In the genomic region with DNA sequence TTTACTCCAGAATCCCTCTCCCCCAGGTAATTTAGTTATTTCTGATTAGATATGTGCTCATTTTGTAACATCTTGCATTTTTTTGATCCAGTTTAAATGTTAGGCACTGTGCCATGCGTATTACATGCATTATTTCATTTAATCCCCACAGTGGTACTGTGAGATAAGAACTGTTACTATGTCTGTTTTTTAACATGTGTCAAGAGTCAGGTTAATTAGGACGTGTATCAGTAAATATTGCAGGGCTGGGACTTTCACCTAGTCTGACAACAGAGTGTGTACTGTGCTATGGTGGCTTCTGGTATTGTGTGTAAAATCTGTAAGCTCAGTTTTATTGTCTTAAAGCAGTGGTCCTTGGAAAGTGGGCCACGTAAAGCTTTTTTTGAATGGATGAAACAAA, we compare ENCODE assay signal across 15 cellular contexts. TPM values are rescaled to one million over a fixed set of nuclear protein-coding genes. Genes with fewer than 3 reads are reported as not detected.
DNase-seq lines count a peak whose midpoint lies in the region; ATAC-seq, FAIRE-seq and TF ChIP-seq lines count a peak whose summit lies in the region.
"Had no signal": no experiment of that assay in that cellular context is flagged by ENCODE, and none has a peak within 500 bp of the region (broad histone marks: within the 10 kb centered on the region; RNA-seq: fewer than 3 reads in every experiment).

No MANE protein-coding gene starts in this region.

- 0 out of 4 replicates have a peak, but pooled peaks cover 0 to 3% of the 10 kb centered on the region in 2 experiments for H3K36me3 ChIP-seq in GM12878 (ENCODE audit: control insufficient read depth in 2 of 2, insufficient read depth in 2 of 2, low read length in 1 of 2)
- no peaks in the 10 kb centered on the region for H3K36me3 ChIP-seq in liver (ENCODE audit: control insufficient read depth in 4 of 4, insufficient read depth in 3 of 4, low read depth in 1 of 4, low read length in 3 of 4)
- no peaks in the 10 kb centered on the region for H3K36me3 ChIP-seq in small intestine (ENCODE audit: control insufficient read depth in 2 of 2, insufficient read depth in 2 of 2, low read length in 2 of 2)

- H3K79me2 ChIP-seq in GM12878 (ENCODE audit: control insufficient read depth, insufficient read depth, low read length), result peaks cover 49% of the 10 kb centered on the region

- ATAC-seq in GM12878 (peak; percentile 55), GM18858 (IDR thresholded peaks at IDR 0.05; ENCODE audit: unreplicated experiment) (no peak), HG02623 (IDR thresholded peaks at IDR 0.05; ENCODE audit: unreplicated experiment) (no peak)

- H3K9me3 Mint-ChIP-seq in HFFc6, result no peaks in the 10 kb centered on the region
- H3K9me3 Mint-ChIP-seq: IgD-negative memory B cell had no signal

- in situ Hi-C loops in GM12878 (cut with MboI), result no loop called here

- H3K4me1 Mint-ChIP-seq in HFFc6 (ENCODE audit: low read depth), result peaks cover 61% of the 10 kb centered on the region

- no peak overlapping the region for H2AFZ ChIP-seq in GM12878 (ENCODE audit: control insufficient read depth, low read depth, low read length)

- H3K4me3 ChIP-seq in GM12878 (no peak overlapping the region), liver (ENCODE audit: low read depth in 1 of 3, low read length in 3 of 3) (no peak overlapping the region), small intestine (ENCODE audit: low read depth in 1 of 2, low read length in 2 of 2) (no peak overlapping the region)
- H3K4me3 ChIP-seq: BLaER1 treated with 17β-estradiol and CSF1 and Interleukin-3, amounts not matched to agents 10 nM and 100 nM had no signal

- H3K9me3 ChIP-seq in GM12878 (replicated peaks; ENCODE audit: control insufficient read depth, insufficient read depth, low read length) (no peaks in the 10 kb centered on the region), liver (ENCODE audit: control insufficient read depth in 4 of 4, low read length in 3 of 4) (no peaks in the 10 kb centered on the region), small intestine (ENCODE audit: control insufficient read depth, low read depth) (no peaks in the 10 kb centered on the region)

- H3K9ac ChIP-seq in GM12878 (ENCODE audit: control insufficient read depth, insufficient read depth, low read length), result no peak overlapping the region
- H3K9ac ChIP-seq in liver (ENCODE audit: low read depth in 1 of 2, low read length in 2 of 2), result no peak overlapping the region
- H3K9ac ChIP-seq: BLaER1 treated with 17β-estradiol and CSF1 and Interleukin-3, amounts not matched to agents 10 nM and 100 nM had no signal

- TF ChIP-seq RAD21 in GM12878 (IDR thresholded peaks at IDR 0.05; ENCODE audit: insufficient read depth, low read depth, low read length) (no peak), liver (IDR thresholded peaks at IDR 0.05) (no peak)

- 93% methylated on average over 3 of the region's 3 CpGs for whole genome bisulfite sequencing in GM12878 (ENCODE audit: insufficient coverage, insufficient replicate concordance, low lambda C conversion rate, missing lambda C conversion rate)
- WGBS in liver, result 65% methylated on average over 3 of the region's 3 CpGs
- WGBS in small intestine, 3 donors, result 54 to 76% (median 67%) methylated on average over 3 of the region's 3 CpGs

- peaks cover 29% of the 10 kb centered on the region for H3K36me3 Mint-ChIP-seq in HFFc6 (ENCODE audit: low read depth)
- H3K36me3 Mint-ChIP-seq: IgD-negative memory B cell had no signal

- CTCF ChIA-PET in GM12878 (lab: Yijun Ruan, JAX), result interaction anchor here (1.4 to 1.8 kb wide), 2 partner anchors 9 to 25 kb away, joined by 3 to 4 read pairs; no protein-coding TSS in a partner anchor

- no TSS peak for BruUV-seq in GM12878 (replicated peaks; lab: Mats Ljungman, UMichigan)

- intact Hi-C loops in GM12878 (cut with micrococcal nuclease; ENCODE audit: unreplicated experiment), result no loop called here

- RAD21 ChIA-PET in GM12878 (lab: Charles Lee; ENCODE audit: unreplicated experiment), result interaction anchor here (1.1 kb wide), 1 partner anchor 39 kb away, joined by 4 read pairs; no protein-coding TSS in a partner anchor

- H3K27ac ChIP-seq in GM12878 (ENCODE audit: control insufficient read depth, insufficient read depth) (no peak overlapping the region), liver (ENCODE audit: low read depth in 1 of 2, low read length in 2 of 2) (peak overlapping the region; percentile 28 to 40), small intestine (ENCODE audit: low read depth in 1 of 2, low read length in 1 of 2) (no peak overlapping the region)
- H3K27ac ChIP-seq: BLaER1 treated with 17β-estradiol and CSF1 and Interleukin-3, amounts not matched to agents 10 nM and 100 nM had no signal

- FAIRE-seq in GM12878 (lab: Jason Lieb, UNC) (no peak), small intestine (lab: Jason Lieb, UNC) (no peak)
- FAIRE-seq: H54 had no signal

- no peaks in the 10 kb centered on the region for H4K20me1 ChIP-seq in GM12878 (ENCODE audit: control insufficient read depth, insufficient read depth)

- H3K27me3 Mint-ChIP-seq in HFFc6 (ENCODE audit: insufficient read depth), result no peaks in the 10 kb centered on the region
- H3K27me3 Mint-ChIP-seq: IgD-negative memory B cell had no signal

- H3K4me1 ChIP-seq in GM12878 (ENCODE audit: control insufficient read depth, insufficient read depth, low read length) (peaks cover 13% of the 10 kb centered on the region), liver (ENCODE audit: control insufficient read depth in 4 of 4, insufficient read depth in 4 of 4, low read length in 3 of 4) (peaks cover 7 to 17% (median 9%) of the 10 kb centered on the region in 4 donors), small intestine (ENCODE audit: control insufficient read depth in 2 of 2, insufficient read depth in 1 of 2, low read depth in 1 of 2, low read length in 1 of 2) (no peaks in the 10 kb centered on the region)

- POLR2A ChIA-PET in GM12878 (lab: Charles Lee), result interaction anchor here (1.2 to 2.9 kb wide), 2 partner anchors 9 to 10 kb away, joined by 7 to 10 read pairs; partner anchors contain the start of genes PSME3IP1 and RSPRY1

- TF ChIP-seq POLR2A in GM12878 (IDR thresholded peaks at IDR 0.05; ENCODE audit: low read depth, low read length), result no peak

- no peak for TF ChIP-seq CTCF in HFFc6 (IDR thresholded peaks at IDR 0.05)
- no peak for TF ChIP-seq CTCF in GM12878 (IDR thresholded peaks at IDR 0.05 in 2 of 3, conservative IDR thresholded peaks at IDR 0.05 in 1 of 3; ENCODE audit: control insufficient read depth in 2 of 3, extremely low read depth in 1 of 3, insufficient read depth in 1 of 3, low read depth in 3 of 3, low read length in 3 of 3)
- TF ChIP-seq CTCF in liver (IDR thresholded peaks at IDR 0.05; ENCODE audit: low read depth, low read length, missing input control), result no peak

- H3K27ac Mint-ChIP-seq in HFFc6, result peak overlapping the region; percentile 60
- H3K27ac Mint-ChIP-seq: IgD-negative memory B cell had no signal

- H3K4me3 Mint-ChIP-seq in HFFc6, result no peak overlapping the region
- H3K4me3 Mint-ChIP-seq: IgD-negative memory B cell had no signal

- H3K27me3 ChIP-seq in GM12878 (replicated peaks in 1 of 2; ENCODE audit: control insufficient read depth in 2 of 2, insufficient read depth in 2 of 2, low read length in 1 of 2) (no peaks in the 10 kb centered on the region), liver (ENCODE audit: control insufficient read depth in 4 of 4, insufficient read depth in 4 of 4, low read length in 3 of 4) (no peaks in the 10 kb centered on the region), small intestine (ENCODE audit: control insufficient read depth in 2 of 2, insufficient read depth in 2 of 2, low read length in 2 of 2) (no peaks in the 10 kb centered on the region)
- H3K27me3 ChIP-seq: BLaER1 treated with 17β-estradiol and CSF1 and Interleukin-3, amounts not matched to agents 10 nM and 100 nM had no signal

- DNase-seq in HFFc6 (no peak), GM12878 (ENCODE audit: low read depth, low spot score) (no peak), small intestine (peak; percentile 12)
- DNase-seq in activated CD4-positive, alpha-beta T cell treated with anti-CD3 and anti-CD28 coated beads, Interleukin-2, amount 50 U/mL, for 48 hours, result no peak
- DNase-seq: DMS153, EL, NCI-H1417, NCI-H2029, NCI-H524 treated with DMSO at 0.1 percent for 48 hours had no signal

- SMC1A ChIA-PET in GM12878 (lab: Charles Lee; ENCODE audit: uncharacterized antibody, unreplicated experiment), result interaction anchor here (0.6 to 1.6 kb wide), 7 partner anchors 9 to 106 kb away, joined by 3 to 5 read pairs (median 3); partner anchors contain the start of genes PSME3IP1 and RSPRY1

- no peak for TF ChIP-seq EP300 in GM12878 (IDR thresholded peaks at IDR 0.05; ENCODE audit: borderline replicate concordance in 1 of 2, control insufficient read depth in 1 of 2, low read depth in 2 of 2, low read length in 2 of 2)

- no peak overlapping the region for H3K4me2 ChIP-seq in GM12878 (ENCODE audit: control insufficient read depth, insufficient read depth)
- H3K4me2 ChIP-seq: BLaER1 treated with 17β-estradiol and CSF1 and Interleukin-3, amounts not matched to agents 10 nM and 100 nM had no signal

RNA-seq across cellular contexts. Expression of gene RSPRY1, which starts 10.6 kb away (rescaled TPM):
- total RNA-seq in HFFc6 (2021; fragmentation: NEBNext Ultra II Directional; extraction: Animal tissue kit (Norgen Biotek cat#: 25700)), result 10 to 100 TPM; 38.8 to 51.9 (median 47.7) TPM
- total RNA-seq in GM12878 (2013; cell fraction: nucleolus; rRNA removed), result 126 and 145 TPM in 2 replicates
- 35.0 and 37.5 TPM in 2 replicates for total RNA-seq in GM12878 (2014; rRNA removed)
- total RNA-seq in GM12878 (2014; rRNA removed; fragmentation: Illumina TruSeq; extraction: Trizol), result 41.2 and 44.8 TPM in 2 replicates
- 38.0 and 40.5 TPM in 2 replicates for total RNA-seq in GM12878 (2021)
- 26.3 TPM for polyA plus RNA-seq in GM12878 (2011; ENCODE audit: low read depth)
- 47.7 and 50.8 TPM in 2 replicates for polyA plus RNA-seq in GM12878 (2011; rRNA removed)
- polyA plus RNA-seq in GM12878 (2011; cell fraction: cytosol; rRNA removed), result 28.1 and 32.9 TPM in 2 replicates
- polyA plus RNA-seq in GM12878 (2011; cell fraction: nucleus; rRNA removed), result 33.1 and 59.7 TPM in 2 replicates
- 19.0 and 28.2 TPM in 2 replicates for polyA plus RNA-seq in GM12878 (2012)
- 41.8 and 47.7 TPM in 2 replicates for polyA plus RNA-seq in GM12878 (2014; fragmentation: Illumina TruSeq; extraction: Trizol)
- 10 to 100 TPM; 18.5 to 25.1 TPM for polyA plus RNA-seq in GM12878 (2014; fragmentation: Nextera tagmentation; extraction: Ambion mirVana)
- 24.0 and 29.1 TPM in 2 replicates for polyA plus RNA-seq in GM12878 (2014; rRNA removed)
- 10 to 100 TPM; 44.8 to 57.0 TPM for polyA plus RNA-seq in GM12878 (2016; fragmentation: Nextera tagmentation; extraction: Ambion mirVana)
- 82.9 and 86.9 TPM in 2 replicates for polyA minus RNA-seq in GM12878 (2011; rRNA and poly(A)+ RNA removed)
- polyA minus RNA-seq in GM12878 (2011; cell fraction: cytosol; rRNA and poly(A)+ RNA removed), result 26.6 and 31.1 TPM in 2 replicates
- 41.8 and 66.1 TPM in 2 replicates for polyA minus RNA-seq in GM12878 (2011; cell fraction: nucleus; rRNA and poly(A)+ RNA removed)
- total RNA-seq in liver, result 10 to 100 TPM; 21.5 to 27.6 TPM
- 10 to 100 TPM; 10.9 to 18.9 TPM for polyA plus RNA-seq in liver
- 10 to 100 TPM; 12.4 to 17.4 (median 17.0) TPM for polyA plus RNA-seq in small intestine

RNA-seq across cellular contexts. Expression of gene PSME3IP1, which starts 10.9 kb away (rescaled TPM):
- total RNA-seq in HFFc6 (2021; fragmentation: NEBNext Ultra II Directional; extraction: Animal tissue kit (Norgen Biotek cat#: 25700)), result 10 to 100 TPM; 55.9 to 85.0 (median 76.5) TPM
- 80.2 and 90.1 TPM in 2 replicates for total RNA-seq in GM12878 (2013; cell fraction: nucleolus; rRNA removed)
- total RNA-seq in GM12878 (2014; rRNA removed) (67.9 and 82.1 TPM in 2 replicates), GM12878 (2014; rRNA removed; fragmentation: Illumina TruSeq; extraction: Trizol) (146 and 152 TPM in 2 replicates), GM12878 (2021) (101 and 104 TPM in 2 replicates), liver (10 to 100 TPM; 26.5 to 34.7 TPM)
- polyA plus RNA-seq in GM12878 (2011; ENCODE audit: low read depth), result 51.7 TPM
- polyA plus RNA-seq in GM12878 (2011; rRNA removed) (114 and 117 TPM in 2 replicates), GM12878 (2014; fragmentation: Illumina TruSeq; extraction: Trizol) (174 and 180 TPM in 2 replicates), GM12878 (2014; fragmentation: Nextera tagmentation; extraction: Ambion mirVana) (10 to 100 TPM; 72.5 to 90.2 TPM), GM12878 (2014; rRNA removed) (94.6 and 106 TPM in 2 replicates), GM12878 (2016; fragmentation: Nextera tagmentation; extraction: Ambion mirVana) (100 to 1,000 TPM; 135 to 143 TPM), liver (10 to 100 TPM; 25.0 to 25.1 TPM), small intestine (10 to 100 TPM; 60.8 to 79.8 (median 61.3) TPM)
- 134 and 137 TPM in 2 replicates for polyA plus RNA-seq in GM12878 (2011; cell fraction: cytosol; rRNA removed)
- 121 and 124 TPM in 2 replicates for polyA plus RNA-seq in GM12878 (2011; cell fraction: nucleus; rRNA removed)
- 70.8 and 73.8 TPM in 2 replicates for polyA plus RNA-seq in GM12878 (2012)
- 83.2 and 109 TPM in 2 replicates for polyA minus RNA-seq in GM12878 (2011; rRNA and poly(A)+ RNA removed)
- 33.0 and 36.1 TPM in 2 replicates for polyA minus RNA-seq in GM12878 (2011; cell fraction: cytosol; rRNA and poly(A)+ RNA removed)
- polyA minus RNA-seq in GM12878 (2011; cell fraction: nucleus; rRNA and poly(A)+ RNA removed), result 22.6 and 36.0 TPM in 2 replicates

RNA-seq across cellular contexts. Expression of gene ARL2BP, which starts 48.3 kb away (rescaled TPM):
- total RNA-seq in HFFc6 (2021; fragmentation: NEBNext Ultra II Directional; extraction: Animal tissue kit (Norgen Biotek cat#: 25700)), result 10 to 100 TPM; 70.3 to 80.0 (median 76.7) TPM
- total RNA-seq in GM12878 (2013; cell fraction: nucleolus; rRNA removed), result 9.4 and 9.6 TPM in 2 replicates
- total RNA-seq in GM12878 (2014; rRNA removed) (30.9 and 35.8 TPM in 2 replicates), GM12878 (2014; rRNA removed; fragmentation: Illumina TruSeq; extraction: Trizol) (26.3 and 27.4 TPM in 2 replicates), GM12878 (2021) (25.5 and 28.5 TPM in 2 replicates), liver (10 to 100 TPM; 19.9 to 33.6 TPM)
- 17.5 TPM for polyA plus RNA-seq in GM12878 (2011; ENCODE audit: low read depth)
- polyA plus RNA-seq in GM12878 (2011; rRNA removed) (51.1 and 56.6 TPM in 2 replicates), GM12878 (2014; fragmentation: Illumina TruSeq; extraction: Trizol) (33.6 and 35.5 TPM in 2 replicates), GM12878 (2014; fragmentation: Nextera tagmentation; extraction: Ambion mirVana) (10 to 100 TPM; 12.5 to 20.5 TPM), GM12878 (2014; rRNA removed) (21.7 and 23.9 TPM in 2 replicates), GM12878 (2016; fragmentation: Nextera tagmentation; extraction: Ambion mirVana) (10 to 100 TPM; 44.2 to 50.9 TPM), liver (10 to 100 TPM; 13.4 to 18.4 TPM), small intestine (10 to 100 TPM; 18.8 to 30.3 (median 24.9) TPM)
- polyA plus RNA-seq in GM12878 (2011; cell fraction: cytosol; rRNA removed), result 35.3 and 41.2 TPM in 2 replicates
- polyA plus RNA-seq in GM12878 (2011; cell fraction: nucleus; rRNA removed), result 17.4 and 18.8 TPM in 2 replicates
- 19.1 and 21.0 TPM in 2 replicates for polyA plus RNA-seq in GM12878 (2012)
- 24.3 and 31.6 TPM in 2 replicates for polyA minus RNA-seq in GM12878 (2011; rRNA and poly(A)+ RNA removed)
- polyA minus RNA-seq in GM12878 (2011; cell fraction: cytosol; rRNA and poly(A)+ RNA removed), result 12.7 and 22.0 TPM in 2 replicates
- polyA minus RNA-seq in GM12878 (2011; cell fraction: nucleus; rRNA and poly(A)+ RNA removed), result 5.2 and 6.2 TPM in 2 replicates

Comparison
In these comparisons a context has a peak if more than half of its experiments do, and no peak if none do; other contexts are left out.
1. H3K27ac ChIP-seq: peak in liver (2 of 2); none in GM12878 (single experiment) and small intestine (0 of 2).